ENCODE assay signal across 2 cellular contexts in genomic region chr6:42318485-42318884, GRCh38.
TF ChIP-seq lines count a peak whose summit lies in the region.

No MANE protein-coding gene starts in this region.

TF ChIP-seq in HepG2, 621 proteins besides CTCF, POLR2A, EP300 and RAD21:
- TF ChIP-seq SIX4 (CRISPR knock-in tag; IDR thresholded peaks at IDR 0.05) (no peak), ZBTB40 (IDR thresholded peaks at IDR 0.05) (no peak), ZBTB40 (CRISPR knock-in tag; IDR thresholded peaks at IDR 0.05) (peak; percentile 49; the same call in 1 of the 2 replicates)

TF ChIP-seq in endothelial cell of umbilical vein, 7 proteins besides CTCF, POLR2A, EP300 and RAD21:
- TF ChIP-seq GATA2 (IDR thresholded peaks at IDR 0.05; ENCODE audit: insufficient read depth, insufficient read length, low read depth, low read length), result no peak
